Comparison of ENCODE assay signal across 13 cellular contexts in genomic region chr14:104935026-104935650, GRCh38. TPM values are rescaled to one million over a fixed set of nuclear protein-coding genes. Genes with fewer than 3 reads are reported as not detected.
DNase-seq lines count a peak whose midpoint lies in the region; ATAC-seq and TF ChIP-seq lines count a peak whose summit lies in the region.
"Had no signal": no experiment of that assay in that cellular context is flagged by ENCODE, and none has a peak within 500 bp of the region (broad histone marks: within the 10 kb centered on the region; RNA-seq: fewer than 3 reads in every experiment).

No MANE protein-coding gene starts in this region.

- no peak overlapping the region for H3K27ac ChIP-seq in CD4-positive, alpha-beta memory T cell (ENCODE audit: low read depth, low read length)
- H3K27ac ChIP-seq in DOHH2 (ENCODE audit: low read depth, low read length) = no peak overlapping the region
- H3K27ac ChIP-seq: gastrocnemius medialis had no signal

- H3K36me3 ChIP-seq in CD4-positive, alpha-beta memory T cell (ENCODE audit: insufficient read depth, low read length) = no peaks in the 10 kb centered on the region
- no peaks in the 10 kb centered on the region for H3K36me3 ChIP-seq in DOHH2 (ENCODE audit: control insufficient read depth, low read length)
- H3K36me3 ChIP-seq: gastrocnemius medialis had no signal

- intact Hi-C loops in CD4-positive, alpha-beta memory T cell (cut with micrococcal nuclease) = no loop called here

- no peak for ATAC-seq in activated naive CD8-positive, alpha-beta T cell treated with anti-CD3 and anti-CD28 coated beads, Interleukin-2, amount 50 U/mL, for 24 hours
- ATAC-seq in HG03521 (IDR thresholded peaks at IDR 0.05; ENCODE audit: unreplicated experiment) = no peak
- ATAC-seq: gastrocnemius medialis had no signal

- no peaks in the 10 kb centered on the region for H3K4me1 ChIP-seq in CD4-positive, alpha-beta memory T cell (ENCODE audit: insufficient read depth, low read length)
- peaks cover 7% of the 10 kb centered on the region; the same call in 1 of the 2 replicates for H3K4me1 ChIP-seq in DOHH2 (ENCODE audit: control insufficient read depth, low read length)

- POLR2A ChIA-PET in CD4-positive, alpha-beta memory T cell (lab: Charles Lee; ENCODE audit: partially characterized antibody) = no interaction called here

- no peak for DNase-seq in CD4-positive, alpha-beta memory T cell
- no peak for DNase-seq in activated naive CD8-positive, alpha-beta T cell treated with anti-CD3 and anti-CD28 coated beads, Interleukin-2, amount 50 U/mL, for 24 hours
- DNase-seq in nephron progenitor cell (no peak), pons (ENCODE audit: low spot score) (no peak)
- no peak for DNase-seq in stimulated activated CD8-positive, alpha-beta memory T cell treated with anti-CD3 and anti-CD28 coated beads, Interleukin-4, amount 100 ng/mL, for 48 hours
- DNase-seq: activated CD8-positive, alpha-beta memory T cell treated with anti-CD3 and anti-CD28 coated beads for 24 hours; effector CD8-positive, alpha-beta T cell; gastrocnemius medialis; MM.1S; T1000 had no signal

- peaks cover 7 to 8% of the 10 kb centered on the region in 2 donors for H3K27me3 Mint-ChIP-seq in CD4-positive, alpha-beta memory T cell
- H3K27me3 Mint-ChIP-seq in activated naive CD8-positive, alpha-beta T cell treated with anti-CD3 and anti-CD28 coated beads, Interleukin-2, amount 50 U/mL, for 24 hours = peaks cover 10% of the 10 kb centered on the region
- H3K27me3 Mint-ChIP-seq in nephron progenitor cell (ENCODE audit: low read depth, poor library complexity) = peaks cover 96% of the 10 kb centered on the region

- no peak overlapping the region for H3K4me2 ChIP-seq in DOHH2 (ENCODE audit: low read length)

- H3K79me2 ChIP-seq in DOHH2 (ENCODE audit: control insufficient read depth, low read length) = no peaks in the 10 kb centered on the region

- peak overlapping the region in 6 of 8 donors; percentile 11 to 90 (median 58) for H3K4me3 Mint-ChIP-seq in CD4-positive, alpha-beta memory T cell
- no peak overlapping the region for H3K4me3 Mint-ChIP-seq in activated naive CD8-positive, alpha-beta T cell treated with anti-CD3 and anti-CD28 coated beads, Interleukin-2, amount 50 U/mL, for 24 hours
- H3K4me3 Mint-ChIP-seq in nephron progenitor cell = peak overlapping the region; percentile 74

- TF ChIP-seq CTCF in DOHH2 (IDR thresholded peaks at IDR 0.05; ENCODE audit: low read depth, low read length, poor library complexity, severe bottlenecking) = peak; percentile 4
- no peak for TF ChIP-seq CTCF in nephron progenitor cell (IDR thresholded peaks at IDR 0.05)

- no peaks in the 10 kb centered on the region for H4K20me1 ChIP-seq in DOHH2 (ENCODE audit: control insufficient read depth, insufficient read depth, low read depth, low read length)

- no peaks in the 10 kb centered on the region for H3K27me3 ChIP-seq in CD4-positive, alpha-beta memory T cell (ENCODE audit: insufficient read depth, low read length)
- peaks cover 32% of the 10 kb centered on the region for H3K27me3 ChIP-seq in DOHH2 (ENCODE audit: control insufficient read depth, low read length)

- H3K9me2 ChIP-seq in DOHH2 (replicated peaks; ENCODE audit: control insufficient read depth, low read length) = no peaks in the 10 kb centered on the region

- CTCF ChIA-PET in CD4-positive, alpha-beta memory T cell (lab: Charles Lee; ENCODE audit: partially characterized antibody) = interaction anchor here (1.2 to 2.6 kb wide), 3 partner anchors 41 to 113 kb away, joined by 3 to 13 read pairs (median 3); no protein-coding TSS in a partner anchor

- H3K4me1 Mint-ChIP-seq in CD4-positive, alpha-beta memory T cell = peaks cover 2 to 9% (median 3%) of the 10 kb centered on the region in 4 donors
- peaks cover 3% of the 10 kb centered on the region for H3K4me1 Mint-ChIP-seq in activated naive CD8-positive, alpha-beta T cell treated with anti-CD3 and anti-CD28 coated beads, Interleukin-2, amount 50 U/mL, for 24 hours
- peaks cover 5% of the 10 kb centered on the region for H3K4me1 Mint-ChIP-seq in nephron progenitor cell

- no peak overlapping the region for H3K4me3 ChIP-seq in CD4-positive, alpha-beta memory T cell (ENCODE audit: low read length in 2 of 2)
- H3K4me3 ChIP-seq in DOHH2 (ENCODE audit: low read length) = no peak overlapping the region
- H3K4me3 ChIP-seq: gastrocnemius medialis had no signal

- no peaks in the 10 kb centered on the region for H3K36me3 Mint-ChIP-seq in CD4-positive, alpha-beta memory T cell
- no peaks in the 10 kb centered on the region for H3K36me3 Mint-ChIP-seq in activated naive CD8-positive, alpha-beta T cell treated with anti-CD3 and anti-CD28 coated beads, Interleukin-2, amount 50 U/mL, for 24 hours (ENCODE audit: low read depth)
- no peaks in the 10 kb centered on the region for H3K36me3 Mint-ChIP-seq in nephron progenitor cell (ENCODE audit: low read depth)

- H3F3A ChIP-seq in DOHH2 (ENCODE audit: control insufficient read depth, insufficient read depth) = peaks cover 3% of the 10 kb centered on the region; the same call in 1 of the 2 replicates

- no peaks in the 10 kb centered on the region for H3K9me3 Mint-ChIP-seq in CD4-positive, alpha-beta memory T cell
- H3K9me3 Mint-ChIP-seq in activated naive CD8-positive, alpha-beta T cell treated with anti-CD3 and anti-CD28 coated beads, Interleukin-2, amount 50 U/mL, for 24 hours = no peaks in the 10 kb centered on the region
- no peaks in the 10 kb centered on the region for H3K9me3 Mint-ChIP-seq in nephron progenitor cell

- H3K27ac Mint-ChIP-seq in CD4-positive, alpha-beta memory T cell = peak overlapping the region in 1 of 7 donors; percentile 53
- peak overlapping the region; percentile 44 for H3K27ac Mint-ChIP-seq in activated naive CD8-positive, alpha-beta T cell treated with anti-CD3 and anti-CD28 coated beads, Interleukin-2, amount 50 U/mL, for 24 hours
- H3K27ac Mint-ChIP-seq in nephron progenitor cell = no peak overlapping the region

- no peaks in the 10 kb centered on the region for H3K9me3 ChIP-seq in CD4-positive, alpha-beta memory T cell (ENCODE audit: control insufficient read depth in 1 of 2, low read length in 2 of 2)
- H3K9me3 ChIP-seq in DOHH2 (ENCODE audit: control insufficient read depth, insufficient read depth, low read length) = no peaks in the 10 kb centered on the region
- H3K9me3 ChIP-seq: gastrocnemius medialis had no signal

RNA-seq across cellular contexts. Expression of gene PLD4, which starts 10.5 kb away (rescaled TPM):
- total RNA-seq in CD4-positive, alpha-beta memory T cell = not detected
- polyA plus RNA-seq in CD4-positive, alpha-beta memory T cell = under 1 TPM in 1 of 2 donors, not detected in 1; 0.68 TPM
- total RNA-seq: gastrocnemius medialis had no signal
- polyA plus RNA-seq: keratinocyte had no signal

RNA-seq across cellular contexts. Expression of gene AHNAK2, which starts 43.0 kb away (rescaled TPM):
- total RNA-seq in CD4-positive, alpha-beta memory T cell = under 1 TPM; 0.06 to 0.15 TPM
- not detected for polyA plus RNA-seq in CD4-positive, alpha-beta memory T cell

RNA-seq across cellular contexts. Expression of gene CLBA1, which starts 50.5 kb away (rescaled TPM):
- total RNA-seq in CD4-positive, alpha-beta memory T cell = 1 to 10 TPM; 1.3 to 1.6 TPM
- polyA plus RNA-seq in CD4-positive, alpha-beta memory T cell = 1 to 10 TPM; 1.2 to 1.3 TPM
